8 cellular contexts compared by ENCODE assay signal in the genomic region with DNA sequence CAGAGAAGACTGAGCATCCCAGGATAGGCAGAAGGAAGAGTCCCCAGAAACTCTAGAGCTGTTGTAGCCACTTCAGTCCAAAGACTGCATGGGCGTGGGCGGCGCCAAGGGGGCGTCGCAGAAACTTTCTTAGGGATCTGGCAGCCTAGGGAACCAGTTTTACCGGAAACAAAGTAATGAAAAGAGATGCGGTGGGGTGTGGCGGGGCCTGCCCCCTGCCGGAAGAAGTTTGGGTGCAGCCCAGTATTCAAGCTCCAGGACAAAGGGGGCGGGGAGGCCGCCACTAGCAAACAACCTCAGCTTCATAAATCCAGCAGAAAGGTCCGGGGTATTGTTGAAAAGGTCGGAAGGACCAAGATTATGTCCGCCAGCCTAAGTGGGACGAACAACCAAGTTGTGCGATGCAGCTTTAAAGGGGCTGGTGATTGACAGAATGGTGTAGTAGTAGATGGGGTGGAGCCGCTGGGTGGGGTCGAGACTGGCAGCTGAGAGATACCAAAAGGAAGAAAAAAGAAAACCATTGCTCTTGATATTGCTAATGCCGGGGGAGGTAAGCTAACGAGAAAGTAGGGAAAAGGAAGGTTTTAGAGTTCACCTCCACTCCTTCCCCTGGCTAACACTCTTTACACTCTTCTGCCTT.
DNase-seq lines count a peak whose midpoint lies in the region; TF ChIP-seq lines count a peak whose summit lies in the region.

No MANE protein-coding gene starts in this region.

- peak overlapping the region; percentile 85 for H3K4me3 ChIP-seq in GM12864 (ENCODE audit: low read depth, low read length)
- peak overlapping the region; percentile 63 for H3K4me3 ChIP-seq in H7 (ENCODE audit: insufficient read depth, low read depth, low read length)
- H3K4me3 ChIP-seq in epithelial cell of proximal tubule (ENCODE audit: low read depth, low read length): peak overlapping the region; percentile 79

- H3K36me3 ChIP-seq in H7 (replicated peaks; ENCODE audit: control insufficient read depth, insufficient read depth, low read length): no peaks in the 10 kb centered on the region

- TF ChIP-seq CTCF in GM12864 (IDR thresholded peaks at IDR 0.05; ENCODE audit: low read depth, low read length, missing control alignments) (peak; percentile 50), epithelial cell of proximal tubule (conservative IDR thresholded peaks at IDR 0.05; ENCODE audit: low read depth, low read length) (peak; percentile 59)

- DNase-seq in GM12864 (ENCODE audit: low read depth) (peak; percentile 37), H7 (peak; percentile 67), M059J (ENCODE audit: low read depth) (peak; percentile 60), epithelial cell of proximal tubule (ENCODE audit: low read depth) (no peak), myocyte (ENCODE audit: low read depth) (peak; percentile 58), superior temporal gyrus (ENCODE audit: extremely low spot score) (peak; percentile 10), GF-D8 (lab: John Stamatoyannopoulos, UW) (no peak)
- DNase-seq in activated CD4-positive, alpha-beta T cell treated with anti-CD3 and anti-CD28 coated beads, Interleukin-2, amount 50 U/mL, for 48 hours: peak; percentile 47 to 59

- no peaks in the 10 kb centered on the region for H3K27me3 ChIP-seq in H7 (ENCODE audit: control insufficient read depth, insufficient read depth, low read length)

Comparison
In these comparisons a context has a peak if more than half of its experiments do, and no peak if none do; other contexts are left out.
1. DNase-seq: peak in GM12864 (single experiment), H7 (single experiment), M059J (single experiment), activated CD4-positive, alpha-beta T cell treated with anti-CD3 and anti-CD28 coated beads, Interleukin-2, amount 50 U/mL, for 48 hours (2 of 2), myocyte (single experiment) and superior temporal gyrus (single experiment); none in epithelial cell of proximal tubule (single experiment) and GF-D8 (single experiment).
2. Peak in every context shown above with its lines, with median percentiles within 50 percentile points of each other: H3K4me3 ChIP-seq.